ENCODE assay signal across 8 cellular contexts in the genomic region with DNA sequence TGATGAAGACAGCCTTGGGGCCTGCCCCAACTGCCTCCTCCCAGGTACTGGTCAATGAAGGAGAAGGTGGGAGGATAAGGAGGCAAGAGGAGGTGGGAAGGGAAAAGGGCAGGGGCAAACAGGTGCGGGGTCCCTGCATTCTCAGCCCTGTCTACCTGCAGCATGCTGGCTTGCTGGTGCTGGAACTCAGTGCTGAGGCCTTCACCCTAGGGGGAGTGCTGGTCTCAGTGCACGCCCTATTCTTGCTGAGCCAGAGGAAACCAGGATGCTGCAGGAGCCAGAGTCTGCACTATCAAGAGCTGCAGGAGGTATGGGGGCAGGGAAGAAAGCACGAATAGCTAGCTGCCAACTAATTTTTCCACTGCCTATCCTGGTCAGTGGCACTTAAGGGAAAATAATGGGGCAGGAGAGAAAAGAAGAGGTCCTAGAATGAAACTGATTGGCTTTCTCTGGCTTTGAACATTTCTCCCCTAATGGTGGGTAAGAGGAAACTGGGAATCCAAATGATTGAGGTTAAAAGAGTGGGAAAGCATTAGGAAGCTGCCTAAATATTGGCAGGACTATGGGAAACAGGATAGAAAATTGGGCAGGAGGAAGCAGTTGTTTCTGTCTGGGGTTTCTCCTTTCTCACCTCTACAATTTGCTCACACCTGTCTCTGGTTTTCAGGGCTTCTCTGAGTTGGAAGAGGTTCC. TPM values are rescaled to one million over a fixed set of nuclear protein-coding genes. Genes with fewer than 3 reads are reported as not detected.
DNase-seq lines count a peak whose midpoint lies in the region; ATAC-seq and TF ChIP-seq lines count a peak whose summit lies in the region.

No MANE protein-coding gene starts in this region.

- no peak for TF ChIP-seq CTCF in PC-3 (conservative IDR thresholded peaks at IDR 0.05; ENCODE audit: low read depth, low read length)

- no peaks in the 10 kb centered on the region for H3K36me3 ChIP-seq in PC-3 (ENCODE audit: low read depth, low read length)
- no peaks in the 10 kb centered on the region for H3K36me3 ChIP-seq in esophagus (ENCODE audit: control insufficient read depth in 2 of 2, insufficient read depth in 2 of 2, low read length in 1 of 2)

- ATAC-seq in PC-3: no peak

- intact Hi-C loops in PC-3 (cut with micrococcal nuclease): no loop called here

- H3K79me2 ChIP-seq in PC-3 (ENCODE audit: low read length): no peaks in the 10 kb centered on the region

- H3K9ac ChIP-seq in PC-3 (ENCODE audit: low read length): peak overlapping the region; percentile 97; the same call in 1 of the 2 replicates

- no peaks in the 10 kb centered on the region for H3K9me2 ChIP-seq in PC-3 (replicated peaks; ENCODE audit: low read length)

- H4K20me1 ChIP-seq in PC-3 (ENCODE audit: low read length): no peaks in the 10 kb centered on the region

- POLR2A ChIA-PET in PC-3 (lab: Charles Lee; ENCODE audit: unreplicated experiment): no interaction called here

- no TSS peak for BruUV-seq in PC-3 (replicated peaks; lab: Mats Ljungman, UMichigan)

- no peaks in the 10 kb centered on the region for H3K9me3 ChIP-seq in PC-3 (ENCODE audit: low read length)
- no peaks in the 10 kb centered on the region for H3K9me3 ChIP-seq in esophagus (ENCODE audit: control insufficient read depth in 2 of 2, insufficient read depth in 1 of 2, low read depth in 1 of 2, low read length in 1 of 2)

- 45 to 47% methylated on average over 3 of the region's 3 CpGs for WGBS in esophagus, 2 donors

- CTCF ChIA-PET in PC-3 (lab: Charles Lee): no interaction called here

- H3K4me3 ChIP-seq in PC-3 (ENCODE audit: low read length) (peak overlapping the region; percentile 69), esophagus (ENCODE audit: low read depth in 1 of 2, low read length in 2 of 2) (peak overlapping the region in 1 of 2 donors; percentile 73), skeletal muscle cell (ENCODE audit: low read depth, low read length) (peak overlapping the region; percentile 71)

- H3K27ac ChIP-seq in PC-3 (ENCODE audit: low read length): no peak overlapping the region
- H3K27ac ChIP-seq in esophagus (ENCODE audit: low read depth in 2 of 2, low read length in 1 of 2): peak overlapping the region; percentile 99

- H3K27me3 ChIP-seq in PC-3 (ENCODE audit: low read length): no peaks in the 10 kb centered on the region
- H3K27me3 ChIP-seq in esophagus (ENCODE audit: control insufficient read depth in 1 of 2, insufficient read depth in 2 of 2, low read length in 2 of 2): no peaks in the 10 kb centered on the region

- no peaks in the 10 kb centered on the region for H3F3A ChIP-seq in PC-3 (ENCODE audit: low read length, unreplicated experiment)

- H3K4me1 ChIP-seq in PC-3 (ENCODE audit: insufficient read depth, low read length) (peaks cover 50% of the 10 kb centered on the region), esophagus (ENCODE audit: control insufficient read depth in 2 of 2, insufficient read depth in 2 of 2, low read length in 1 of 2) (peaks cover 9 to 23% of the 10 kb centered on the region in 2 donors)

- DNase-seq in NCI-H2107 treated with DMSO at 0.1 percent for 48 hours (lab: John Stamatoyannopoulos, UW; ENCODE audit: unreplicated experiment) (peak; percentile 40), NCI-H2107 (lab: John Stamatoyannopoulos, UW) (no peak), PC-3 (no peak), skeletal muscle cell (ENCODE audit: low read depth) (no peak), hippocampal formation (lab: John Stamatoyannopoulos, UW) (no peak)
- no peak for DNase-seq in stimulated activated CD4-positive, alpha-beta T cell treated with anti-CD3 and anti-CD28 coated beads, Interleukin-2, amount 100 ng/mL, for 48 hours
- DNase-seq in stimulated activated CD8-positive, alpha-beta memory T cell treated with anti-CD3 and anti-CD28 coated beads, Interleukin-4, amount 100 ng/mL, for 48 hours: no peak

- H3K4me2 ChIP-seq in PC-3 (ENCODE audit: low read length): peak overlapping the region; percentile 85

- H2AFZ ChIP-seq in PC-3 (ENCODE audit: low read length): peak overlapping the region; percentile 92

RNA-seq across cellular contexts. Expression of a gene that starts 1.8 kb away (rescaled TPM):
- not detected in 2 replicates for total RNA-seq in PC-3 (2014; rRNA removed)
- polyA plus RNA-seq in esophagus: 1 to 10 TPM; 1.6 to 1.8 TPM

RNA-seq across cellular contexts. Expression of a gene that starts 4.2 kb away (rescaled TPM):
- 5.7 and 6.0 TPM in 2 replicates for total RNA-seq in PC-3 (2014; rRNA removed)
- 10 to 100 TPM; 39.9 to 42.2 TPM for polyA plus RNA-seq in esophagus

RNA-seq across cellular contexts. Expression of a gene that starts 32.5 kb away (rescaled TPM):
- 2.7 and 3.9 TPM in 2 replicates for total RNA-seq in PC-3 (2014; rRNA removed)
- 1 to 10 TPM; 1.8 to 3.0 TPM for polyA plus RNA-seq in esophagus

RNA-seq across cellular contexts. Expression of a gene that starts 45.0 kb away (rescaled TPM):
- total RNA-seq in PC-3 (2014; rRNA removed): not detected in 2 replicates
- not detected for polyA plus RNA-seq in esophagus

RNA-seq across cellular contexts. Expression of a gene that starts 53.2 kb away (rescaled TPM):
- not detected in 2 replicates for total RNA-seq in PC-3 (2014; rRNA removed)
- polyA plus RNA-seq in esophagus: not detected
